Comparison of ENCODE assay signal across 8 cellular contexts in the genomic region with DNA sequence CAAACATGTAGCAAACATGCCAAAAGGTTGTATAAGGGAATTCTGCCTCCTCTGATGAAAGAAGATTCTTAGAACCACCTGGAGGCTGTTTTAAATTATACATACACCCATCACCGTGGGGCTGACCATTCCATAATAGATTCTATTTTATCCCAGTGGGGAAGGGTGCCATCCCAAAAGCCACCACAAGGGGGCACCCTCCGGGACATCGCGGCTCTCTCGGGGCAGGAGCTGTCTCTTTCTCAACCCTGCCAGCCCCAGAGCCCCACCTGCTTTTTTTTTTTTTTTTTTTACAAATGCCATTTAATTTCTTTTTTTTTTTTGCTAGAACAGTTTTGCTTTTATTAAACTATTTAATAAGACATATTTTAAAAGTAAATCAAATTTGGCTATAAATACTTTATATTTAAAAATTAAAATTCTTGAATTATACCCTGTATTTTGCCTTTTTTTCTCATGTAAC. TPM values are rescaled to one million over a fixed set of nuclear protein-coding genes. Genes with fewer than 3 reads are reported as not detected.
DNase-seq lines count a peak whose midpoint lies in the region; ATAC-seq lines count a peak whose summit lies in the region.

No MANE protein-coding gene starts in this region.

- peak; percentile 71 for DNase-seq in G401 (ENCODE audit: low spot score)
- peak; percentile 21 for DNase-seq in NCI-H526 treated with DMSO at 0.1 percent for 48 hours (lab: John Stamatoyannopoulos, UW)
- peak; percentile 78 to 82 for DNase-seq in activated CD4-positive, alpha-beta T cell treated with anti-CD3 and anti-CD28 coated beads, Interleukin-2, amount 50 U/mL, for 48 hours
- DNase-seq in effector CD4-positive, alpha-beta T cell, result peak; percentile 64
- DNase-seq in mesendoderm, result peak; percentile 51
- peak; percentile 52 to 65 for DNase-seq in stimulated activated CD8-positive, alpha-beta memory T cell treated with anti-CD3 and anti-CD28 coated beads, Interleukin-7, amount 100 ng/mL, for 1 hour (ENCODE audit: low read depth in 2 of 2)

- H3K79me2 ChIP-seq in mesendoderm (ENCODE audit: control insufficient read depth, insufficient read depth, low read length), result no peaks in the 10 kb centered on the region

- H3K4me2 ChIP-seq in mesendoderm (ENCODE audit: low read length), result no peak overlapping the region

- no peak overlapping the region for H3K4ac ChIP-seq in mesendoderm (ENCODE audit: low read depth, low read length)

- no peak overlapping the region for H2AK5ac ChIP-seq in mesendoderm (ENCODE audit: low read length)

- H3K4me3 ChIP-seq in mesendoderm (ENCODE audit: low read length), result no peak overlapping the region

- H2BK15ac ChIP-seq in mesendoderm (replicated peaks; ENCODE audit: low read depth), result no peak overlapping the region

- H3K9ac ChIP-seq in mesendoderm (ENCODE audit: low read length), result no peak overlapping the region

- ATAC-seq in HG02678 (IDR thresholded peaks at IDR 0.05; ENCODE audit: unreplicated experiment) (peak; percentile 76), HG02759 (IDR thresholded peaks at IDR 0.05; ENCODE audit: unreplicated experiment) (no peak)

- H3K79me1 ChIP-seq in mesendoderm (ENCODE audit: low read length), result no peaks in the 10 kb centered on the region

- H3K27me3 ChIP-seq in mesendoderm (ENCODE audit: insufficient read depth, low read length, poor library complexity), result no peaks in the 10 kb centered on the region

- H3K36me3 ChIP-seq in mesendoderm (ENCODE audit: control insufficient read depth, insufficient read depth, low read length), result no peaks in the 10 kb centered on the region

- H3K23ac ChIP-seq in mesendoderm (ENCODE audit: low read length), result no peak overlapping the region

- no peak overlapping the region for H4K5ac ChIP-seq in mesendoderm (ENCODE audit: low read length)

- no peak overlapping the region for H2BK120ac ChIP-seq in mesendoderm (ENCODE audit: low read depth, low read length)

- no peak overlapping the region for H3K18ac ChIP-seq in mesendoderm (ENCODE audit: low read length)

- in situ Hi-C loops in G401 (cut with HindIII; ENCODE audit: low sequenced_read_pairs), result no loop called here

- H3K56ac ChIP-seq in mesendoderm (ENCODE audit: low read length), result no peak overlapping the region

- H3K4me1 ChIP-seq in mesendoderm (ENCODE audit: control insufficient read depth, low read depth, low read length), result no peaks in the 10 kb centered on the region

- no peak overlapping the region for H3K27ac ChIP-seq in mesendoderm (ENCODE audit: low read depth, low read length)

- H2BK5ac ChIP-seq in mesendoderm (ENCODE audit: low read length), result no peak overlapping the region

- WGBS in mesendoderm (ENCODE audit: extremely low coverage, insufficient coverage, low lambda C conversion rate), result no CpG with 5 or more reads among the region's 5 CpGs

- no peak overlapping the region for H4K8ac ChIP-seq in mesendoderm (ENCODE audit: low read depth, low read length)

RNA-seq across cellular contexts. Expression of a gene that starts 8.6 kb away (rescaled TPM):
- total RNA-seq in G401 (2014; rRNA removed; shearing (Covaris generic)), result 0.43 and 2.2 TPM in 2 replicates
- polyA plus RNA-seq in mesendoderm (2013, experiment 1 of 2), result 34.1 TPM
- 35.6 TPM for polyA plus RNA-seq in mesendoderm (2013, experiment 2 of 2)

Comparison
In these comparisons a context has a peak if more than half of its experiments do, and no peak if none do; other contexts are left out.
1. DNase-seq: peak in every context shown above with its lines; median percentile 80 in activated CD4-positive, alpha-beta T cell treated with anti-CD3 and anti-CD28 coated beads, Interleukin-2, amount 50 U/mL, for 48 hours; 71 in G401; 64 in effector CD4-positive, alpha-beta T cell; 58 in stimulated activated CD8-positive, alpha-beta memory T cell treated with anti-CD3 and anti-CD28 coated beads, Interleukin-7, amount 100 ng/mL, for 1 hour; 51 in mesendoderm; 21 in NCI-H526 treated with DMSO at 0.1 percent for 48 hours.